ENCODE assay signal across 2 cellular contexts in the genomic region with DNA sequence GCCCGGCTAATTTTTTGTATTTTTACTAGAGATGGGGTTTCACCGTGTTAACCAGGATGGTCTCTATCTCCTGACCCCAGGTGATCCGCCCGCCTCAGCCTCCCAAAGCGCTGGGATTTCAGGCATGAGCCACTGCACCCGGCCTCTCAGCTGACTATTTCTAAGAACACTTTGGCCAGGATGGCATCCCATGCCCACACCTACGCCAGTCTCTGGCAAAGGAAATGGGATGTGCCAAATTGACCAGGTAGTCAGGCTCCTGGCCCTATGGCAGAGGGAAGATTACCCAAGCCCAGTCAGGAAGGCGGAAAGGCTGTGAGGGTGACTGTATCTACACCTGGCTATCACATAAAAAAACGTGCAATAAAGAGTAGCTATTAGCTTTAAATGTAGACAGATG.
TF ChIP-seq lines count a peak whose summit lies in the region.

No MANE protein-coding gene starts in this region.

TF ChIP-seq in A549, 52 proteins besides CTCF, POLR2A, EP300 and RAD21:
- TF ChIP-seq HDAC2 (IDR thresholded peaks at IDR 0.05): no peak
- TF ChIP-seq, protein P1, sequence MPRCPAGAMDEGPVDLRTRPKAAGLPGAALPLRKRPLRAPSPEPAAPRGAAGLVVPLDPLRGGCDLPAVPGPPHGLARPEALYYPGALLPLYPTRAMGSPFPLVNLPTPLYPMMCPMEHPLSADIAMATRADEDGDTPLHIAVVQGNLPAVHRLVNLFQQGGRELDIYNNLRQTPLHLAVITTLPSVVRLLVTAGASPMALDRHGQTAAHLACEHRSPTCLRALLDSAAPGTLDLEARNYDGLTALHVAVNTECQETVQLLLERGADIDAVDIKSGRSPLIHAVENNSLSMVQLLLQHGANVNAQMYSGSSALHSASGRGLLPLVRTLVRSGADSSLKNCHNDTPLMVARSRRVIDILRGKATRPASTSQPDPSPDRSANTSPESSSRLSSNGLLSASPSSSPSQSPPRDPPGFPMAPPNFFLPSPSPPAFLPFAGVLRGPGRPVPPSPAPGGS (IDR thresholded peaks at IDR 0.05): no peak
- TF ChIP-seq ZFP36 (IDR thresholded peaks at IDR 0.05; ENCODE audit: borderline replicate concordance, partially characterized antibody): no peak
- no peak for TF ChIP-seq SMC3 (IDR thresholded peaks at IDR 0.05)
- TF ChIP-seq SREBF2 (IDR thresholded peaks at IDR 0.05): no peak
- TF ChIP-seq GATA3 (IDR thresholded peaks at IDR 0.05; ENCODE audit: borderline replicate concordance): no peak

TF ChIP-seq in IMR-90, 13 proteins besides CTCF, POLR2A, EP300 and RAD21:
- TF ChIP-seq, protein P2, sequence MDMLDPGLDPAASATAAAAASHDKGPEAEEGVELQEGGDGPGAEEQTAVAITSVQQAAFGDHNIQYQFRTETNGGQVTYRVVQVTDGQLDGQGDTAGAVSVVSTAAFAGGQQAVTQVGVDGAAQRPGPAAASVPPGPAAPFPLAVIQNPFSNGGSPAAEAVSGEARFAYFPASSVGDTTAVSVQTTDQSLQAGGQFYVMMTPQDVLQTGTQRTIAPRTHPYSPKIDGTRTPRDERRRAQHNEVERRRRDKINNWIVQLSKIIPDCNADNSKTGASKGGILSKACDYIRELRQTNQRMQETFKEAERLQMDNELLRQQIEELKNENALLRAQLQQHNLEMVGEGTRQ (IDR thresholded peaks at IDR 0.05; ENCODE audit: low read depth, low read length): no peak
- no peak for TF ChIP-seq RCOR1 (IDR thresholded peaks at IDR 0.05; ENCODE audit: insufficient replicate concordance, low read length)
- TF ChIP-seq NFE2L2 (IDR thresholded peaks at IDR 0.05; ENCODE audit: low read depth, low read length): no peak
- no peak for TF ChIP-seq BHLHE40 (IDR thresholded peaks at IDR 0.05; ENCODE audit: low read depth, low read length)
- no peak for TF ChIP-seq MXI1 (IDR thresholded peaks at IDR 0.05; ENCODE audit: borderline replicate concordance, low read depth, low read length)
- TF ChIP-seq MAZ (IDR thresholded peaks at IDR 0.05; ENCODE audit: borderline replicate concordance, low read depth, low read length): no peak
- no peak for TF ChIP-seq SMC3 (IDR thresholded peaks at IDR 0.05; ENCODE audit: low read depth, low read length)
- TF ChIP-seq FOS (IDR thresholded peaks at IDR 0.05; ENCODE audit: low read depth, low read length): no peak
- TF ChIP-seq, protein P3, sequence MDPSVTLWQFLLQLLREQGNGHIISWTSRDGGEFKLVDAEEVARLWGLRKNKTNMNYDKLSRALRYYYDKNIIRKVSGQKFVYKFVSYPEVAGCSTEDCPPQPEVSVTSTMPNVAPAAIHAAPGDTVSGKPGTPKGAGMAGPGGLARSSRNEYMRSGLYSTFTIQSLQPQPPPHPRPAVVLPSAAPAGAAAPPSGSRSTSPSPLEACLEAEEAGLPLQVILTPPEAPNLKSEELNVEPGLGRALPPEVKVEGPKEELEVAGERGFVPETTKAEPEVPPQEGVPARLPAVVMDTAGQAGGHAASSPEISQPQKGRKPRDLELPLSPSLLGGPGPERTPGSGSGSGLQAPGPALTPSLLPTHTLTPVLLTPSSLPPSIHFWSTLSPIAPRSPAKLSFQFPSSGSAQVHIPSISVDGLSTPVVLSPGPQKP (IDR thresholded peaks at IDR 0.05; ENCODE audit: borderline replicate concordance, low read depth, low read length): no peak
- no peak for TF ChIP-seq MAFK (IDR thresholded peaks at IDR 0.05; ENCODE audit: low read depth, low read length)
- TF ChIP-seq RFX5 (IDR thresholded peaks at IDR 0.05; ENCODE audit: low read depth, low read length): no peak
- no peak for TF ChIP-seq CHD1 (IDR thresholded peaks at IDR 0.05; ENCODE audit: low read depth, low read length)
- no peak for TF ChIP-seq CEBPB (IDR thresholded peaks at IDR 0.05; ENCODE audit: low read depth, low read length)
